ENCODE assay signal across 34 cellular contexts in genomic region chr12:65798903-65799302, GRCh38. TPM values are rescaled to one million over a fixed set of nuclear protein-coding genes. Genes with fewer than 3 reads are reported as not detected.
"Had no signal": no experiment of that assay in that cellular context is flagged by ENCODE, and none has a peak within 500 bp of the region (broad histone marks: within the 10 kb centered on the region; RNA-seq: fewer than 3 reads in every experiment).

No MANE protein-coding gene starts in this region.

- H3K4me1 ChIP-seq: body of pancreas, esophagus squamous epithelium, parathyroid adenoma, psoas muscle, sigmoid colon, vagina had no signal

- H3K9me3 ChIP-seq: body of pancreas, esophagus squamous epithelium, psoas muscle, vagina had no signal

- H3K36me3 Mint-ChIP-seq: activated naive CD8-positive, alpha-beta T cell; naive thymus-derived CD4-positive, alpha-beta T cell; stimulated activated memory B cell treated with anti-CD40 and anti-IgM and Interleukin-4, amounts not matched to agents 10 μg/mL and 1 μg/mL and 100 μg/mL, for 72 hours; type B pancreatic cell had no signal

- DNase-seq: activated CD4-positive, alpha-beta T cell treated with anti-CD3 and anti-CD28 coated beads for 48 hours; activated CD4-positive, alpha-beta T cell treated with anti-CD3 and anti-CD28 coated beads, Interleukin-2, amount 50 U/mL, for 48 hours; activated CD8-positive, alpha-beta memory T cell treated with anti-CD3 and anti-CD28 coated beads for 24 hours; activated effector memory CD4-positive, alpha-beta T cell treated with Interleukin-2 at 50 U/mL for 16 hours; activated naive CD4-positive, alpha-beta T cell treated with Interleukin-2 at 50 U/mL for 16 hours; aorta; body of pancreas; dermis blood vessel endothelial cell; effector CD4-positive, alpha-beta T cell; esophagus squamous epithelium; foreskin melanocyte; immature natural killer cell; kidney; left colon; midbrain; naive thymus-derived CD4-positive, alpha-beta T cell; occipital lobe; psoas muscle; sigmoid colon; small intestine; stimulated activated CD4-positive, alpha-beta T cell treated with anti-CD3 and anti-CD28 coated beads, Interleukin-1b, Interleukin-23, amount 100 ng/mL, for 48 hours; stimulated activated CD4-positive, alpha-beta T cell treated with anti-CD3 and anti-CD28 coated beads, Interleukin-4, amount 100 ng/mL, for 4 hours; stimulated activated CD8-positive, alpha-beta memory T cell treated with anti-CD3 and anti-CD28 coated beads, Interleukin-4, amount 100 ng/mL, for 48 hours; stimulated activated naive CD8-positive, alpha-beta T cell treated with anti-CD3 and anti-CD28 coated beads, Interleukin-15, amount 100 ng/mL, for 72 hours; substantia nigra; T-helper 9 cell had no signal

- H3K4me3 ChIP-seq: body of pancreas, esophagus squamous epithelium, psoas muscle, sigmoid colon, vagina had no signal

- H3K27ac ChIP-seq: body of pancreas, epithelial cell of prostate, esophagus squamous epithelium, parathyroid adenoma, psoas muscle, sigmoid colon, vagina, VCaP had no signal

- H3K27me3 ChIP-seq: body of pancreas, sigmoid colon, vagina had no signal

- H3K79me2 ChIP-seq: parathyroid adenoma had no signal

- H3K27ac Mint-ChIP-seq: activated naive CD8-positive, alpha-beta T cell; immature natural killer cell; naive thymus-derived CD4-positive, alpha-beta T cell; stimulated activated memory B cell treated with anti-CD40 and anti-IgM and Interleukin-4, amounts not matched to agents 10 μg/mL and 1 μg/mL and 100 μg/mL, for 72 hours; stimulated activated naive CD8-positive, alpha-beta T cell treated with anti-CD3 and anti-CD28 coated beads, Interleukin-15, amount 100 ng/mL, for 72 hours; type B pancreatic cell had no signal

- H2AFZ ChIP-seq: parathyroid adenoma had no signal

- H3K4me3 Mint-ChIP-seq: activated naive CD8-positive, alpha-beta T cell; immature natural killer cell; naive thymus-derived CD4-positive, alpha-beta T cell; stimulated activated memory B cell treated with anti-CD40 and anti-IgM and Interleukin-4, amounts not matched to agents 10 μg/mL and 1 μg/mL and 100 μg/mL, for 72 hours; stimulated activated naive CD8-positive, alpha-beta T cell treated with anti-CD3 and anti-CD28 coated beads, Interleukin-15, amount 100 ng/mL, for 72 hours; type B pancreatic cell had no signal

- H3K9me3 Mint-ChIP-seq: immature natural killer cell; stimulated activated memory B cell treated with anti-CD40 and anti-IgM and Interleukin-4, amounts not matched to agents 10 μg/mL and 1 μg/mL and 100 μg/mL, for 72 hours; stimulated activated naive CD8-positive, alpha-beta T cell treated with anti-CD3 and anti-CD28 coated beads, Interleukin-15, amount 100 ng/mL, for 72 hours; type B pancreatic cell had no signal

- H3K4me1 Mint-ChIP-seq: immature natural killer cell; naive thymus-derived CD4-positive, alpha-beta T cell; stimulated activated memory B cell treated with anti-CD40 and anti-IgM and Interleukin-4, amounts not matched to agents 10 μg/mL and 1 μg/mL and 100 μg/mL, for 72 hours; stimulated activated naive CD8-positive, alpha-beta T cell treated with anti-CD3 and anti-CD28 coated beads, Interleukin-15, amount 100 ng/mL, for 72 hours had no signal

- ATAC-seq: activated CD4-positive, CD25-positive, alpha-beta regulatory T cell treated with anti-CD3 and anti-CD28 coated beads, Interleukin-2, amount 50 U/mL, for 24 hours; body of pancreas; left colon; naive thymus-derived CD4-positive, alpha-beta T cell; psoas muscle; stimulated activated memory B cell treated with anti-CD40 and anti-IgM and Interleukin-4, amounts not matched to agents 10 μg/mL and 1 μg/mL and 100 μg/mL, for 72 hours; stimulated activated naive CD8-positive, alpha-beta T cell treated with anti-CD3 and anti-CD28 coated beads, Interleukin-15, amount 100 ng/mL, for 72 hours had no signal

- H3K36me3 ChIP-seq: esophagus squamous epithelium, sigmoid colon, vagina had no signal

- H3K9ac ChIP-seq: parathyroid adenoma had no signal

RNA-seq across cellular contexts. Expression of gene HMGA2, which starts 25.4 kb away (rescaled TPM):
- polyA plus RNA-seq: naive thymus-derived CD4-positive, alpha-beta T cell had no signal
